ENCODE assay signal across 32 cellular contexts in genomic region chr2:71459084-71459431, GRCh38. TPM values are rescaled to one million over a fixed set of nuclear protein-coding genes. Genes with fewer than 3 reads are reported as not detected.
DNase-seq lines count a peak whose midpoint lies in the region; ATAC-seq, FAIRE-seq and TF ChIP-seq lines count a peak whose summit lies in the region.
"Had no signal": no experiment of that assay in that cellular context is flagged by ENCODE, and none has a peak within 500 bp of the region (broad histone marks: within the 10 kb centered on the region; RNA-seq: fewer than 3 reads in every experiment).

No MANE protein-coding gene starts in this region.

- TF ChIP-seq POLR2A in gastroesophageal sphincter (IDR thresholded peaks at IDR 0.05): no peak

- H3K4me1 ChIP-seq in left ventricle myocardium inferior (peaks cover 100% of the 10 kb centered on the region), gastroesophageal sphincter (peaks cover 11 to 92% (median 30%) of the 10 kb centered on the region in 3 donors), neutrophil (ENCODE audit: control insufficient read depth in 1 of 2, insufficient read depth in 1 of 2, low read depth in 1 of 2, low read length in 1 of 2) (peaks cover 91 to 98% of the 10 kb centered on the region in 2 experiments)

- H3K27me3 ChIP-seq in left ventricle myocardium inferior (ENCODE audit: low read depth) (peaks cover 7% of the 10 kb centered on the region), gastroesophageal sphincter (no peaks in the 10 kb centered on the region), neutrophil (no peaks in the 10 kb centered on the region)
- H3K27me3 ChIP-seq: vagina had no signal

- H3K27ac ChIP-seq in left ventricle myocardium inferior (replicated peaks) (peak overlapping the region; percentile 91), gastroesophageal sphincter (peak overlapping the region in 3 of 4 donors; percentile 85 to 87 (median 85)), neutrophil (peak overlapping the region; percentile 88), RWPE1 (no peak overlapping the region)
- H3K27ac ChIP-seq: A549, SK-N-MC, vagina had no signal

- H3K9me3 ChIP-seq in left ventricle myocardium inferior (replicated peaks) (no peaks in the 10 kb centered on the region), gastroesophageal sphincter (no peaks in the 10 kb centered on the region), neutrophil (no peaks in the 10 kb centered on the region)
- H3K9me3 ChIP-seq: A549, vagina had no signal

- ATAC-seq in gastroesophageal sphincter: no peak
- no peak for ATAC-seq in GM19463 (IDR thresholded peaks at IDR 0.05; ENCODE audit: unreplicated experiment)
- ATAC-seq: A549; GM23338; naive thymus-derived CD8-positive, alpha-beta T cell had no signal

- POLR2A ChIA-PET in RWPE1 (lab: Yijun Ruan, JAX; ENCODE audit: low non-redundant PET): no interaction called here

- H3K4me3 ChIP-seq in left ventricle myocardium inferior (no peak overlapping the region), gastroesophageal sphincter (no peak overlapping the region), neutrophil (ENCODE audit: low read depth in 1 of 2, low read length in 1 of 2) (no peak overlapping the region)
- H3K4me3 ChIP-seq: A549, esophagus squamous epithelium, GM23338, SK-N-MC, vagina had no signal

- intact Hi-C loops in left ventricle myocardium inferior (cut with micrococcal nuclease) (no loop called here), cardiac septum (cut with DNase I) (loop anchor here (5.0 kb wide), 1 partner anchor 232 kb away; the partner anchor contains the start of gene PAIP2B)

- 43 to 63% methylated on average over 1 to 2 of the region's 2 CpGs for WGBS in gastroesophageal sphincter (ENCODE audit: low coverage in 1 of 2), 2 donors

- CTCF ChIA-PET in RWPE1 (lab: Yijun Ruan, JAX): interaction anchor here (0.6 kb wide), 1 partner anchor 62 kb away, joined by 4 read pairs; no protein-coding TSS in a partner anchor

- FAIRE-seq in urothelium cell line (lab: Jason Lieb, UNC): peak; percentile 5
- FAIRE-seq: A549, small intestine had no signal

- no peak for TF ChIP-seq EP300 in gastroesophageal sphincter (IDR thresholded peaks at IDR 0.05)

- TF ChIP-seq CTCF in left ventricle myocardium inferior (IDR thresholded peaks at IDR 0.05; ENCODE audit: borderline replicate concordance) (no peak), gastroesophageal sphincter (IDR thresholded peaks at IDR 0.05) (no peak), neutrophil (IDR thresholded peaks at IDR 0.05) (no peak), RWPE1 (conservative IDR thresholded peaks at IDR 0.05; ENCODE audit: low read depth) (no peak)

- DNase-seq in left ventricle myocardium inferior (no peak), cardiac septum (ENCODE audit: low spot score) (no peak), urothelium cell line (ENCODE audit: low spot score) (no peak), globus pallidus (ENCODE audit: low spot score) (no peak), RWPE1 (ENCODE audit: low spot score) (no peak)
- DNase-seq: activated B cell treated with CpG ODN at 0.5 μM for 24 hours; activated CD4-positive, alpha-beta T cell treated with anti-CD3 and anti-CD28 coated beads, Interleukin-2, amount 10 ng/mL, durations not matched to agents 7 days and 5 days; activated effector memory CD4-positive, alpha-beta T cell treated with anti-CD3 and anti-CD28 coated beads, Interleukin-2, amount 50 U/mL, for 16 hours; activated naive CD8-positive, alpha-beta T cell treated with anti-CD3 and anti-CD28 coated beads, Interleukin-2, amount 10 ng/mL, durations not matched to agents 7 days and 5 days; aorta; CD4-positive, alpha-beta memory T cell; central memory CD4-positive, alpha-beta T cell; esophagus squamous epithelium; foreskin melanocyte; midbrain; naive thymus-derived CD8-positive, alpha-beta T cell; NCI-H1048; NCI-H2107; NCI-H446; NCI-H774; occipital lobe; RPMI8226; small intestine; stimulated activated naive CD4-positive, alpha-beta T cell had no signal

- H3K36me3 ChIP-seq in left ventricle myocardium inferior (no peaks in the 10 kb centered on the region), gastroesophageal sphincter (no peaks in the 10 kb centered on the region), neutrophil (peaks cover 91% of the 10 kb centered on the region)
- H3K36me3 ChIP-seq: esophagus squamous epithelium, vagina had no signal

RNA-seq across cellular contexts. Expression of gene DYSF, which starts 5.7 kb away (rescaled TPM):
- total RNA-seq in left ventricle myocardium inferior (48.2 TPM), cardiac septum (82.8 TPM), gastroesophageal sphincter (10 to 100 TPM; 11.0 to 50.1 (median 17.4) TPM)
- total RNA-seq: HT-29 had no signal
